Comparison of ENCODE assay signal across 14 cellular contexts in genomic region chr10:4883079-4883739, GRCh38. TPM values are rescaled to one million over a fixed set of nuclear protein-coding genes. Genes with fewer than 3 reads are reported as not detected.
DNase-seq lines count a peak whose midpoint lies in the region; ATAC-seq, FAIRE-seq and TF ChIP-seq lines count a peak whose summit lies in the region.
"Had no signal": no experiment of that assay in that cellular context is flagged by ENCODE, and none has a peak within 500 bp of the region (broad histone marks: within the 10 kb centered on the region; RNA-seq: fewer than 3 reads in every experiment).

No MANE protein-coding gene starts in this region.

- no peaks in the 10 kb centered on the region for H3K36me3 ChIP-seq in keratinocyte (ENCODE audit: control insufficient read depth in 2 of 2, extremely low read depth in 1 of 2, insufficient read depth in 2 of 2, low read length in 2 of 2)
- H3K36me3 ChIP-seq: esophagus muscularis mucosa, stomach had no signal

- no peak for ATAC-seq in GM21717 (IDR thresholded peaks at IDR 0.05; ENCODE audit: unreplicated experiment)
- ATAC-seq in HG03439 (IDR thresholded peaks at IDR 0.05; ENCODE audit: unreplicated experiment): no peak
- ATAC-seq in HG03095 (IDR thresholded peaks at IDR 0.05; ENCODE audit: unreplicated experiment): no peak

- H3K9me3 ChIP-seq in keratinocyte (ENCODE audit: control insufficient read depth, low read depth, low read length): no peaks in the 10 kb centered on the region
- H3K9me3 ChIP-seq: esophagus muscularis mucosa, stomach had no signal

- in situ Hi-C loops in astrocyte of the spinal cord (cut with HindIII; ENCODE audit: low sequenced_read_pairs): no loop called here

- H3K9ac ChIP-seq in keratinocyte (ENCODE audit: control insufficient read depth, extremely low read depth, insufficient read depth, low read length): no peak overlapping the region

- no peaks in the 10 kb centered on the region for H3K27me3 ChIP-seq in keratinocyte (ENCODE audit: control insufficient read depth, extremely low read depth, insufficient read depth, low read length)
- H3K27me3 ChIP-seq: esophagus muscularis mucosa, stomach had no signal

- H3K79me2 ChIP-seq in keratinocyte (ENCODE audit: control insufficient read depth, insufficient read depth, low read length): no peaks in the 10 kb centered on the region

- no peak overlapping the region for H3K4me3 ChIP-seq in astrocyte of the spinal cord (ENCODE audit: low read depth, low read length)
- no peak overlapping the region for H3K4me3 ChIP-seq in keratinocyte (ENCODE audit: control insufficient read depth in 2 of 3, extremely low read depth in 1 of 3, insufficient read depth in 2 of 3, low read depth in 1 of 3, low read length in 3 of 3)
- H3K4me3 ChIP-seq: esophagus muscularis mucosa, stomach had no signal

- peak overlapping the region; percentile 61 for H2AFZ ChIP-seq in keratinocyte (ENCODE audit: control insufficient read depth, low read length)

- dilution Hi-C loops in keratinocyte (cut with MboI; ENCODE audit: extremely low pct_ligation_motif_present, low sequenced_read_pairs): no loop called here

- H3K4me1 ChIP-seq in keratinocyte (ENCODE audit: control insufficient read depth, extremely low read depth, insufficient read depth, low read length): peaks cover 15% of the 10 kb centered on the region
- H3K4me1 ChIP-seq: esophagus muscularis mucosa had no signal

- H3K9me1 ChIP-seq in keratinocyte (ENCODE audit: control insufficient read depth, extremely low read depth, insufficient read depth, low read length): no peaks in the 10 kb centered on the region

- peak overlapping the region; percentile 42 for H3K4me2 ChIP-seq in keratinocyte (ENCODE audit: control insufficient read depth, extremely low read depth, insufficient read depth, low read depth, low read length)

- H3K27ac ChIP-seq in keratinocyte (ENCODE audit: control insufficient read depth, insufficient read depth, low read length): peak overlapping the region; percentile 46
- H3K27ac ChIP-seq: esophagus muscularis mucosa had no signal

- DNase-seq in AG09319 (ENCODE audit: extremely low read depth, low read depth): peak; percentile 12
- DNase-seq in HT1080 (ENCODE audit: low read depth): peak; percentile 74
- peak; percentile 15 for DNase-seq in astrocyte of the spinal cord (ENCODE audit: low read depth, low spot score)
- DNase-seq in keratinocyte (ENCODE audit: low read depth, low spot score): peak; percentile 35
- DNase-seq in SW480 (ENCODE audit: low spot score): no peak
- DNase-seq: activated naive CD4-positive, alpha-beta T cell treated with Interleukin-2 at 50 U/mL for 16 hours; C1 segment of cervical spinal cord; NCI-H2171; stomach had no signal

- no peaks in the 10 kb centered on the region for H4K20me1 ChIP-seq in keratinocyte (ENCODE audit: control insufficient read depth, extremely low read depth, insufficient read depth, low read length)

- TF ChIP-seq CTCF in AG09319 (IDR thresholded peaks at IDR 0.05; ENCODE audit: low read depth, low read length) (no peak), astrocyte of the spinal cord (IDR thresholded peaks at IDR 0.05; ENCODE audit: low read depth, low read length) (no peak), keratinocyte (optimal IDR thresholded peaks at IDR 0.05 in 1 of 3, IDR thresholded peaks at IDR 0.05 in 1 of 3, conservative IDR thresholded peaks at IDR 0.05 in 1 of 3; ENCODE audit: extremely low read depth in 1 of 3, insufficient read depth in 2 of 3, low read length in 3 of 3) (no peak)

- FAIRE-seq in keratinocyte (lab: Jason Lieb, UNC): peak; percentile 84
- FAIRE-seq: G401.6 had no signal

RNA-seq across cellular contexts. Expression of gene AKR1E2, which starts 57.2 kb away (rescaled TPM):
- not detected in 2 replicates for total RNA-seq in HT1080 (2014; rRNA removed; shearing (Covaris generic))
- not detected in 2 replicates for polyA plus RNA-seq in HT1080 (2015; cell fraction: cytosol; rRNA removed)
- polyA plus RNA-seq in HT1080 (2015; cell fraction: nucleus; rRNA removed): not detected in 2 replicates
- 1.0 to 1.9 TPM (median 1.9 TPM) in 3 replicates for polyA plus RNA-seq in keratinocyte
- polyA plus RNA-seq in keratinocyte (2011; ENCODE audit: low read depth): not detected
- 0.79 and 1.1 TPM in 2 replicates for polyA plus RNA-seq in keratinocyte (2011; cell fraction: cytosol; rRNA removed)
- 1.6 and 3.9 TPM in 2 replicates for polyA plus RNA-seq in keratinocyte (2011; cell fraction: nucleus; rRNA removed)
- 0.42 and 1.0 TPM in 2 replicates for polyA plus RNA-seq in keratinocyte (2012; ENCODE audit: low replicate concordance)
- 2.2 to 3.6 TPM (median 3.5 TPM) in 3 replicates for polyA minus RNA-seq in keratinocyte
- not detected for polyA minus RNA-seq in keratinocyte (2011; cell fraction: cytosol; rRNA and poly(A)+ RNA removed)
- polyA minus RNA-seq in keratinocyte (2011; cell fraction: nucleus; rRNA and poly(A)+ RNA removed): 1.5 and 2.3 TPM in 2 replicates
